In the genomic region with DNA sequence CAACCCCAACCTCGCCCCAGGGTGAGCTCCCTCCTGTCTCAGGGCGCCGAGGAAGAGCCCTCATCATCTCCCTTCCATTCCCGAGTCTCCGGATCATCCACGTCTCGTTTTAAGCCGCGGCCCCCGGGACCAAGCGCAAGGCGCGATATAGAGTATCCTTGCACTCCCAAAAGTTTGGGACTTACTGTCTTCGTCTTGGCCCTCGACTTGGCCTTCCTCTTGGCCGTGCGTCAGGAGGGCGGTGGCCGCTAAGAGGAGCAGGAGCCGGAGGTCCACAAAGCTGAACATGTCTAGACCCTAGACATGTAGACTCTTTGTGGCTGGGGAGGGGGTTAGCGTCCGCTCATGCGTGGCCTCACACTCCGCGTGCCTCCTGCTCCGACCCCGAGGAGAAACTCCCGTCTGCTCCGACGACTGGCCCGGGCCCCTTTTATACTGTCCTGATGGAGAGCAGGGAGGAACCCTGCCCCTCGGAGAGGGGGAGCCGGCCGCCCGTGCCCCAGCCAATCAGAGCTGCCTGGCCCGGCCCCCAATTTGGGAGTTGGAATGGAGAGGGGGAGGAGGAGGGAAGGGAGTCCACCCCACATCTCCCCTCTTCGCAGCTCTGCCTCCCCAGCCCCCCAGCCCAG, we compare ENCODE assay signal across 8 cellular contexts. TPM values are rescaled to one million over a fixed set of nuclear protein-coding genes. Genes with fewer than 3 reads are reported as not detected.
A peak's percentile ranks its signal among the peaks of the same experiment; 100 is the strongest.
DNase-seq lines count a peak whose midpoint lies in the region; ATAC-seq, FAIRE-seq and TF ChIP-seq lines count a peak whose summit lies in the region.

A gene (minus strand): TSS at position 406 of the 629 bp plus-strand sequence. CDS start 118 bp downstream, at position 288.

- peak within 1 kb of the TSS; percentile 99 for H4K91ac ChIP-seq in trophoblast cell (ENCODE audit: low read depth, low read length)

- peaks cover 48% of the 10 kb centered on the region for H3K79me1 ChIP-seq in trophoblast cell (ENCODE audit: low read length)

- no peak within 1 kb of the TSS for H3K27ac Mint-ChIP-seq in GM23338
- H3K27ac Mint-ChIP-seq in activated CD4-positive, alpha-beta memory T cell treated with anti-CD3 and anti-CD28 coated beads, Interleukin-2, amount 10 ng/mL, durations not matched to agents 7 days and 5 days, result no peak within 1 kb of the TSS

- peak within 1 kb of the TSS; percentile 98 for H2BK120ac ChIP-seq in trophoblast cell (ENCODE audit: insufficient read depth, low read length, poor library complexity)

- CTCF ChIA-PET in activated CD4-positive, alpha-beta memory T cell treated with anti-CD3 and anti-CD28 coated beads, Interleukin-2, amount 10 ng/mL, durations not matched to agents 7 days and 5 days (lab: Charles Lee), result interaction anchor here (0.9 to 4.5 kb wide), 21 partner anchors 8 to 195 kb away, joined by 3 to 130 read pairs (median 6); a partner anchor contains a TSS

- peak within 1 kb of the TSS; percentile 99 for H3K18ac ChIP-seq in trophoblast cell (ENCODE audit: low read length)

- no peaks in the 10 kb centered on the region for H4K20me1 ChIP-seq in GM23338 (replicated peaks; ENCODE audit: insufficient read depth)

- H3K9me3 Mint-ChIP-seq in GM23338, result no peaks in the 10 kb centered on the region
- H3K9me3 Mint-ChIP-seq in activated CD4-positive, alpha-beta memory T cell treated with anti-CD3 and anti-CD28 coated beads, Interleukin-2, amount 10 ng/mL, durations not matched to agents 7 days and 5 days, result no peaks in the 10 kb centered on the region

- H3K4me3 Mint-ChIP-seq in GM23338, result peak within 1 kb of the TSS; percentile 87
- H3K4me3 Mint-ChIP-seq in activated CD4-positive, alpha-beta memory T cell treated with anti-CD3 and anti-CD28 coated beads, Interleukin-2, amount 10 ng/mL, durations not matched to agents 7 days and 5 days, result peak within 1 kb of the TSS; percentile 67

- TF ChIP-seq CTCF in GM23338 (conservative IDR thresholded peaks at IDR 0.05; ENCODE audit: low read depth in 2 of 2), result no peak

- H2BK12ac ChIP-seq in trophoblast cell (ENCODE audit: low read length), result peak within 1 kb of the TSS; percentile 61

- H3K27me3 ChIP-seq in GM23338 (ENCODE audit: insufficient read depth) (peaks cover 26% of the 10 kb centered on the region), trophoblast cell (ENCODE audit: insufficient read depth, low read length) (no peaks in the 10 kb centered on the region)

- TF ChIP-seq POLR2A in GM12892 (IDR thresholded peaks at IDR 0.05; ENCODE audit: low read depth, low read length), result no peak

- H3K79me2 ChIP-seq in GM23338 (replicated peaks; ENCODE audit: insufficient read depth) (no peaks in the 10 kb centered on the region), trophoblast cell (ENCODE audit: control insufficient read depth, insufficient read depth, low read length, poor library complexity) (peaks cover 11% of the 10 kb centered on the region)

- H4K12ac ChIP-seq in trophoblast cell (ENCODE audit: low read depth, low read length), result peak within 1 kb of the TSS; percentile 96

- WGBS in trophoblast cell (ENCODE audit: extremely low coverage, insufficient coverage, insufficient read length), result no CpG with 5 or more reads among the region's 37 CpGs

- no peaks in the 10 kb centered on the region for H3K9me3 ChIP-seq in trophoblast cell (ENCODE audit: insufficient read depth, low read depth, low read length)

- no peak within 1 kb of the TSS for H3K23ac ChIP-seq in trophoblast cell (ENCODE audit: low read length)

- H3K4me3 ChIP-seq in GM23338 (peak within 1 kb of the TSS; percentile 63), trophoblast cell (ENCODE audit: low read depth, low read length) (peak within 1 kb of the TSS; percentile 95)

- peaks cover 41% of the 10 kb centered on the region for H3K27me3 Mint-ChIP-seq in GM23338 (ENCODE audit: insufficient read depth, low read depth, poor library complexity)
- H3K27me3 Mint-ChIP-seq in activated CD4-positive, alpha-beta memory T cell treated with anti-CD3 and anti-CD28 coated beads, Interleukin-2, amount 10 ng/mL, durations not matched to agents 7 days and 5 days, result peaks cover 66% of the 10 kb centered on the region

- H3K4me2 ChIP-seq in GM23338, result peak within 1 kb of the TSS; percentile 83
- peak within 1 kb of the TSS; percentile 75 for H3K4me2 ChIP-seq in trophoblast cell (ENCODE audit: low read length)

- H4K8ac ChIP-seq in trophoblast cell (ENCODE audit: low read depth, low read length), result peak within 1 kb of the TSS; percentile 91

- H2AK5ac ChIP-seq in trophoblast cell (ENCODE audit: low read length), result peak within 1 kb of the TSS; percentile 24

- H3K36me3 Mint-ChIP-seq in GM23338 (ENCODE audit: low read depth), result peaks cover 11% of the 10 kb centered on the region; the same call in 2 of the 3 replicates
- no peaks in the 10 kb centered on the region for H3K36me3 Mint-ChIP-seq in activated CD4-positive, alpha-beta memory T cell treated with anti-CD3 and anti-CD28 coated beads, Interleukin-2, amount 10 ng/mL, durations not matched to agents 7 days and 5 days (ENCODE audit: low read depth)

- H3K4me1 ChIP-seq in GM23338 (ENCODE audit: insufficient read depth), result peaks cover 13% of the 10 kb centered on the region; the same call in 1 of the 2 replicates
- H3K4me1 ChIP-seq in trophoblast cell (ENCODE audit: control insufficient read depth in 1 of 2, insufficient read depth in 2 of 2, low read length in 2 of 2), result peaks cover 34 to 41% of the 10 kb centered on the region in 2 experiments

- POLR2A ChIA-PET in activated CD4-positive, alpha-beta memory T cell treated with anti-CD3 and anti-CD28 coated beads, Interleukin-2, amount 10 ng/mL, durations not matched to agents 7 days and 5 days (lab: Charles Lee), result interaction anchor here (0.6 to 1.6 kb wide), 4 partner anchors 72 to 91 kb away, joined by 3 to 5 read pairs (median 3); no protein-coding TSS in a partner anchor

- ATAC-seq in GM23338 (peak; percentile 16), Right ventricle myocardium inferior (peak; percentile 51), GM19455 (IDR thresholded peaks at IDR 0.05; ENCODE audit: unreplicated experiment) (no peak)

- peak within 1 kb of the TSS; percentile 99 for H3K14ac ChIP-seq in trophoblast cell (ENCODE audit: low read length)

- H3K4ac ChIP-seq in trophoblast cell (ENCODE audit: low read depth, low read length), result peak within 1 kb of the TSS; percentile 95

- 0 out of 2 replicates have a peak, but pooled peaks cover 2% of the 10 kb centered on the region for H3F3A ChIP-seq in GM23338 (replicated peaks; ENCODE audit: low read depth)

- H3K9ac ChIP-seq in trophoblast cell (ENCODE audit: low read length), result peak within 1 kb of the TSS; percentile 89

- DNase-seq in GM23338 (ENCODE audit: low spot score), result peak; percentile 59
- DNase-seq in activated CD4-positive, alpha-beta memory T cell treated with anti-CD3 and anti-CD28 coated beads, Interleukin-2, amount 10 ng/mL, durations not matched to agents 7 days and 5 days, result no peak
- peak; percentile 89 for DNase-seq in Right ventricle myocardium inferior (ENCODE audit: missing footprints)
- DNase-seq in trophoblast cell, result no peak
- DNase-seq in NCI-H2196 treated with DMSO at 0.1 percent for 48 hours (lab: John Stamatoyannopoulos, UW; ENCODE audit: unreplicated experiment), result no peak
- no peak for DNase-seq in MV-4-11 (lab: John Stamatoyannopoulos, UW)
- DNase-seq in GM12892 (ENCODE audit: insufficient read length), result no peak

- H3K27ac ChIP-seq in GM23338 (ENCODE audit: low read depth), result no peak within 1 kb of the TSS
- peak within 1 kb of the TSS; percentile 97 for H3K27ac ChIP-seq in trophoblast cell (ENCODE audit: low read depth, low read length)

- H2AFZ ChIP-seq in GM23338 (peak within 1 kb of the TSS; percentile 96), trophoblast cell (ENCODE audit: insufficient read depth, low read length, poor library complexity) (peak within 1 kb of the TSS; percentile 80)

- intact Hi-C loops in Right ventricle myocardium inferior (cut with DNase I), result no loop called here

- H3K9me2 ChIP-seq in GM23338 (ENCODE audit: insufficient read depth), result no peaks in the 10 kb centered on the region

- peak within 1 kb of the TSS; percentile 95 for H2BK5ac ChIP-seq in trophoblast cell (ENCODE audit: low read depth, low read length, poor library complexity)

- peaks cover 29% of the 10 kb centered on the region for H3K4me1 Mint-ChIP-seq in GM23338
- peaks cover 20% of the 10 kb centered on the region for H3K4me1 Mint-ChIP-seq in activated CD4-positive, alpha-beta memory T cell treated with anti-CD3 and anti-CD28 coated beads, Interleukin-2, amount 10 ng/mL, durations not matched to agents 7 days and 5 days

- H3K36me3 ChIP-seq in GM23338 (ENCODE audit: insufficient read depth) (no peaks in the 10 kb centered on the region), trophoblast cell (ENCODE audit: control insufficient read depth in 1 of 2, insufficient read depth in 2 of 2, low read length in 2 of 2) (peaks cover 24 to 30% of the 10 kb centered on the region in 2 experiments)

- no peak for FAIRE-seq in GM12892 (lab: Jason Lieb, UNC)

TF ChIP-seq in GM23338, 12 proteins besides CTCF, POLR2A, EP300 and RAD21:
- TF ChIP-seq EZH2 (IDR thresholded peaks at IDR 0.05; ENCODE audit: low read depth, unreplicated experiment) (peak; percentile 36), POLR2AphosphoS5 (IDR thresholded peaks at IDR 0.05; ENCODE audit: low read depth) (peak; percentile 81), CREB1 (CRISPR knock-in tag; IDR thresholded peaks at IDR 0.05; ENCODE audit: low read depth) (no peak)

RNA-seq across cellular contexts. Expression of the gene that starts here (rescaled TPM):
- 27.9 and 34.3 TPM in 2 replicates for total RNA-seq in GM23338 (2014; rRNA removed; shearing (Covaris generic))
- polyA plus RNA-seq in GM23338 (2016; fragmentation: Nextera tagmentation; extraction: Ambion mirVana), result 21.2 and 22.4 TPM in 2 replicates
- under 1 TPM; 0.50 to 0.55 TPM for total RNA-seq in activated CD4-positive, alpha-beta memory T cell treated with anti-CD3 and anti-CD28 coated beads, Interleukin-2, amount 10 ng/mL, durations not matched to agents 7 days and 5 days
- 28.2 TPM for total RNA-seq in Right ventricle myocardium inferior
- 548 and 582 TPM in 2 replicates for polyA plus RNA-seq in trophoblast cell (2013)
- 4.8 TPM for polyA plus RNA-seq in GM12892 (2012; ENCODE audit: missing spikeins)

Comparison
In these comparisons a context has a peak if more than half of its experiments do, and no peak if none do; other contexts are left out.
1. RNA of the gene that starts here (total RNA-seq): 27.9 to 34.3 TPM in GM23338 and 28.2 TPM in Right ventricle myocardium inferior (single experiment); 0.50 to 0.55 TPM in activated CD4-positive, alpha-beta memory T cell treated with anti-CD3 and anti-CD28 coated beads, Interleukin-2, amount 10 ng/mL, durations not matched to agents 7 days and 5 days; every median in the first group is over 10 times any median in the second.
2. DNase-seq: peak in GM23338 (single experiment) and Right ventricle myocardium inferior (single experiment); none in activated CD4-positive, alpha-beta memory T cell treated with anti-CD3 and anti-CD28 coated beads, Interleukin-2, amount 10 ng/mL, durations not matched to agents 7 days and 5 days (single experiment), trophoblast cell (0 of 2), NCI-H2196 treated with DMSO at 0.1 percent for 48 hours (single experiment), MV-4-11 (single experiment) and GM12892 (single experiment).